8 cellular contexts compared by ENCODE assay signal in the genomic region with DNA sequence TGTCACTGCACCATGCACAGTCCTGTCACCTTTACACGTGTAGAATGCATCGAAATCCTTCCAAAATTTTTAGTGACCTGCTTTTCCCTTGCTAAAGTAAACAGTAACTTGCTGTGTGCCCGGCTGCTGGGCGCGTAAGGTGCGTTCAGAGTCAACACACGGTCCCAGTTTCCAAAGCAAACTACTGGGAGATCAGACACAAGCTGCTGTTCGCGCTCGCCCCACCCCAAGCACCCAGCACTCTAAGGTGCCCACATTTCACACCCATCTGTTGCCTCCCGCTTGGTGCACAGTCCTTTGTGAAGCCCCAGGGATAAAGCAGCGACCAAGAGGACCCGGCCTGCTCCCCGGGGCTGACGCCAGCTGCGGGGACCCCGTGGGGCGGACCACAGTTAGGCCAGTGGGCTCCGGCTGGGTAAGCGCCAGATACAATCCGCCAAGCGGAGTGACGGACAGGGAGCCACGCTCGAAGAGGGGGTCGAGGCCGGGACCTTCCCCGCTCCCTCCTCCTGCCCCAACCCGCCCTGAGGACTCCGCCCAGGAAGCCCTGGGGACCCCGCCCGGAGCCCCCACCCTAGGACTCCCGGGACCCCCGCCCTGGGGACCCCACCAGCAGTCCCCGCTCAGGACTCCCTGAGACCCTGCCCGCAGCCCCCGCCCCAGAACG. TPM values are rescaled to one million over a fixed set of nuclear protein-coding genes. Genes with fewer than 3 reads are reported as not detected.
DNase-seq lines count a peak whose midpoint lies in the region; ATAC-seq, FAIRE-seq and TF ChIP-seq lines count a peak whose summit lies in the region.

No MANE protein-coding gene starts in this region.

- DNase-seq in A673 (ENCODE audit: low spot score) (peak; percentile 18), RCC 7860 (ENCODE audit: low spot score) (peak; percentile 5), islet precursor cell (peak; percentile 79), NCI-H1436 (lab: John Stamatoyannopoulos, UW) (no peak)
- peak; percentile 41 for DNase-seq in stimulated activated CD8-positive, alpha-beta memory T cell treated with anti-CD3 and anti-CD28 coated beads, Interleukin-4, amount 100 ng/mL, for 48 hours

- no peaks in the 10 kb centered on the region for H3K27me3 ChIP-seq in A673 (replicated peaks; ENCODE audit: insufficient read depth, low read depth, low read length, poor library complexity)

- H3K27ac ChIP-seq in A673 (ENCODE audit: low read depth, low read length, poor library complexity, severe bottlenecking) = peak overlapping the region; percentile 73

- no TSS peak for BruUV-seq in A673 (replicated peaks; lab: Mats Ljungman, UMichigan)

- TF ChIP-seq CTCF in A673 (conservative IDR thresholded peaks at IDR 0.05; ENCODE audit: low read depth, low read length) = no peak
- TF ChIP-seq CTCF in brain (conservative IDR thresholded peaks at IDR 0.05) = no peak

- intact Hi-C loops in A673 (cut with micrococcal nuclease; ENCODE audit: unreplicated experiment) = loop anchor here (5.0 kb wide), 1 partner anchor 34 kb away; a partner anchor contains a TSS

- peaks cover 47% of the 10 kb centered on the region for H3K4me1 Mint-ChIP-seq in brain

- no peaks in the 10 kb centered on the region for H3K36me3 Mint-ChIP-seq in brain

- H3K4me3 Mint-ChIP-seq in brain = peak overlapping the region; percentile 89 to 94 (median 91)

- ATAC-seq in GM18511 (IDR thresholded peaks at IDR 0.05; ENCODE audit: unreplicated experiment) = peak; percentile 40
- ATAC-seq in HG03095 (IDR thresholded peaks at IDR 0.05; ENCODE audit: unreplicated experiment) = peak; percentile 15

- H3K9me3 Mint-ChIP-seq in brain = peaks cover 0 to 4% (median 0%) of the 10 kb centered on the region in 5 experiments

- no peaks in the 10 kb centered on the region for H3K9me3 ChIP-seq in A673 (ENCODE audit: low read depth, low read length, poor library complexity, severe bottlenecking)

- H3K27ac Mint-ChIP-seq in brain = peak overlapping the region; percentile 31 to 89 (median 79)

- POLR2A ChIA-PET in A673 (lab: Charles Lee; ENCODE audit: low non-redundant PET) = interaction anchor here (0.5 kb wide), 1 partner anchor 15 kb away, joined by 4 read pairs; no protein-coding TSS in a partner anchor

- FAIRE-seq in RCC 7860 (lab: Jason Lieb, UNC) = no peak

- no peaks in the 10 kb centered on the region for H3K27me3 Mint-ChIP-seq in brain

- peaks cover 18% of the 10 kb centered on the region for H3K4me1 ChIP-seq in A673 (ENCODE audit: insufficient read depth, low read length, poor library complexity, severe bottlenecking)

- no peaks in the 10 kb centered on the region for H3K36me3 ChIP-seq in A673 (ENCODE audit: insufficient read depth, low read length, poor library complexity, severe bottlenecking)

- CTCF ChIA-PET in A673 (lab: Charles Lee) = no interaction called here

- peak overlapping the region; percentile 79 for H3K4me3 ChIP-seq in A673 (ENCODE audit: low read depth, low read length, poor library complexity, severe bottlenecking)

RNA-seq across cellular contexts. Expression of a gene that starts 0.6 kb away (rescaled TPM):
- 37.8 and 38.1 TPM in 2 replicates for total RNA-seq in A673 (2021)
- polyA plus RNA-seq in brain (ENCODE audit: insufficient read depth, low read depth, low replicate concordance) = 10.4 TPM

RNA-seq across cellular contexts. Expression of a gene that starts 33.4 kb away (rescaled TPM):
- total RNA-seq in A673 (2021) = 1,775 and 1,894 TPM in 2 replicates
- polyA plus RNA-seq in brain (ENCODE audit: insufficient read depth, low read depth, low replicate concordance) = 509 TPM
